Comparison of ENCODE assay signal across 11 cellular contexts in the genomic region with DNA sequence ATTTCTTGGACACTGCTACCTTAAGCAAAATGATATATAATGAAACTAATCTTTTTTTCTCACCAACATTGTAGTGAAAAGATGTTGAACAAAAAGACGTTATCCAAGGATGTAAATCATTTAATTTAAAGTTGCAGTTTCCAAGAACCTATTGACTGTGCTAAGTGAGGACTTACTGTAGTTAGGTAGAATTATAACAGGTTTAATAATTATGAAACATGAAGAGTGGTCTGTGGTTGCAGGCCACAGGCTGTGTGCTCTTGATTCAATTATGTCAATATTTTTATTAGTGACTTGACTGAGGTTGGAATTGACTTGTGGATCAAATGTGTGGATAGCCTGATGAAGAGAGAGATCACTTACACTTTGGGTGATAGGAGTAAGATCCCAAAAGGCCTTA.
"Had no signal": no experiment of that assay in that cellular context is flagged by ENCODE, and none has a peak within 500 bp of the region (broad histone marks: within the 10 kb centered on the region; RNA-seq: fewer than 3 reads in every experiment).

No MANE protein-coding gene starts in this region.

- H3K4me3 ChIP-seq: GM23248, GM23338, HAP-1 had no signal

- H3K9ac ChIP-seq: GM23248 had no signal

- H2AFZ ChIP-seq: GM23248, GM23338 had no signal

- H3K4me1 ChIP-seq: HAP-1 had no signal

- H3K27ac Mint-ChIP-seq: GM23338, H9, HFFc6 had no signal

- H3K36me3 ChIP-seq: HAP-1 had no signal

- ATAC-seq: GM23338, HCT116 had no signal

- H3K4me3 Mint-ChIP-seq: GM23338, H9, HFFc6 had no signal

- DNase-seq: GM23248, GOT3, H7, H9, HCEC 1CT, HFFc6 had no signal

- H3K9me3 ChIP-seq: HAP-1 had no signal

- H3K27ac ChIP-seq: GM23248 had no signal

- H3K4me1 Mint-ChIP-seq: H9 had no signal

- H3K9me3 Mint-ChIP-seq: GM23338, H9 had no signal

- H3K4me2 ChIP-seq: GM23338 had no signal

- FAIRE-seq: H1, H54 had no signal
